Comparison of ENCODE assay signal across 10 cellular contexts in the genomic region with DNA sequence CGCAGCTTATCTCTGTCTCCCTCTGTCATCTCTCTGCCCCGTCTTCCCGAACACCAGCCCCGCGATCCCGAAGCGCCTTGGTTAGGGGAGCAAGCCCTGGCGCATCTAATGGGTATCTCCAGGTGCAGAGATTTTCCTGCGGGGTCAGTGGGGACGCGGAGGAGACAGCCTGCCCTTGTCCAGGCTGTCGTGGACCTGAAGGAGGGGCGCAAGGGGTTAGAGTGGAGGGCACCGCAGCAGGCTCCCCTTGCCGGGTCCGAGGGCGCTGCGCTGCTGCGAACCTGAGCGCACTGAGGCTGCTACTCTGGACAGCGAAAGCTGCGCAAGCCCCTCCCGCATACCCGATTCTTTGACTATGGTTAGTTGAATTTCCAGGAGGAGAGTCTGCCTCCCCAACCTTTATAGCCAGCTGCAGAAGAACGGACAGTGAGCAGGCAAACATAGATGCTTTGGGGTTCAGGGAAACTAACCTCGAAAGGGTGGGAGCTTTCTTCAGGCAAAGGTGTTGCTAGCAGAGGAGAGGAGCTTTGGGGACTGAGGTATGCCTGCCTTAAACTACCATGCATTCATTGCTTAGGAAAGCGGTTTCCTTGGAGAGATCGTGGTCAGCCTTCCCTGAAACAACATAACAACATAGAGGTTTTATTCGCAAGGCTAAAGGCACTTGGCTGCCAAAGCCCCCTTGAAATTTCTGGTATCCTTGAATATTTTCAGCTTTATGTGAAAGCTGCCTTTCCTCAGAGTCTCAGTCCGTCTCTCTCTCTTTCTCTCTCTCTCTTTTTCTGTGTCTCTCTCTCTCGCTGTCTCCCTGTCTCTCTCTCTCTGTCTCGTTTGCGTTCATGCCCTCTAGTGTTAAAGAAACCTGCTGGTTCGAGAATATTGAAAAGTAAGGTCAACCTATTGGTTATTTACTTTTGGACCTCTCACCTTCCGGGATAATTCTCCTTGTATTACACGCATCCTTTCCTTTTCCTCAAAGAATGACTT. TPM values are rescaled to one million over a fixed set of nuclear protein-coding genes. Genes with fewer than 3 reads are reported as not detected.
A peak's percentile ranks its signal among the peaks of the same experiment; 100 is the strongest.
DNase-seq lines count a peak whose midpoint lies in the region; ATAC-seq and TF ChIP-seq lines count a peak whose summit lies in the region.
"Had no signal": no experiment of that assay in that cellular context is flagged by ENCODE, and none has a peak within 500 bp of the region (broad histone marks: within the 10 kb centered on the region; RNA-seq: fewer than 3 reads in every experiment).

No MANE protein-coding gene starts in this region.

- TF ChIP-seq CTCF in MM.1S (IDR thresholded peaks at IDR 0.05; ENCODE audit: low read length): no peak
- no peak for TF ChIP-seq CTCF in breast epithelium (IDR thresholded peaks at IDR 0.05)
- TF ChIP-seq CTCF in Caco-2 (IDR thresholded peaks at IDR 0.05; ENCODE audit: insufficient read depth in 1 of 2, low read depth in 1 of 2, low read length in 1 of 2, severe bottlenecking in 1 of 2, unreplicated experiment in 1 of 2): no peak

- peaks cover 0 to 4% (median 2%) of the 10 kb centered on the region in 4 donors for H3K4me1 Mint-ChIP-seq in naive thymus-derived CD8-positive, alpha-beta T cell
- no peaks in the 10 kb centered on the region for H3K4me1 Mint-ChIP-seq in Caco-2 (ENCODE audit: low read depth, unreplicated experiment)
- peaks cover 3% of the 10 kb centered on the region for H3K4me1 Mint-ChIP-seq in activated naive CD4-positive, alpha-beta T cell treated with anti-CD3 and anti-CD28 coated beads, Interleukin-2, amount 10 ng/mL, durations not matched to agents 7 days and 5 days

- H3K9me3 Mint-ChIP-seq in naive thymus-derived CD8-positive, alpha-beta T cell: peaks cover 0 to 20% (median 3%) of the 10 kb centered on the region in 9 donors
- peaks cover 10% of the 10 kb centered on the region for H3K9me3 Mint-ChIP-seq in Caco-2 (ENCODE audit: unreplicated experiment)
- H3K9me3 Mint-ChIP-seq in activated naive CD4-positive, alpha-beta T cell treated with anti-CD3 and anti-CD28 coated beads, Interleukin-2, amount 10 ng/mL, durations not matched to agents 7 days and 5 days: no peaks in the 10 kb centered on the region

- H3K27me3 ChIP-seq in MM.1S (replicated peaks; ENCODE audit: insufficient read depth, low read length): no peaks in the 10 kb centered on the region
- H3K27me3 ChIP-seq in breast epithelium: peaks cover 0 to 40% of the 10 kb centered on the region in 2 donors
- H3K27me3 ChIP-seq in Caco-2 (replicated peaks; ENCODE audit: control insufficient read depth, insufficient read depth, low read length): no peaks in the 10 kb centered on the region

- no peaks in the 10 kb centered on the region for H3K9me2 ChIP-seq in MM.1S (replicated peaks; ENCODE audit: insufficient read depth, low read length)

- no peaks in the 10 kb centered on the region for H3K36me3 ChIP-seq in MM.1S (replicated peaks; ENCODE audit: insufficient read depth, low read length)
- no peaks in the 10 kb centered on the region for H3K36me3 ChIP-seq in breast epithelium
- no peaks in the 10 kb centered on the region for H3K36me3 ChIP-seq in Caco-2 (ENCODE audit: control insufficient read depth, insufficient read depth, low read length)

- no peaks in the 10 kb centered on the region for H4K20me1 ChIP-seq in MM.1S (ENCODE audit: insufficient read depth, low read length)

- H2AFZ ChIP-seq in MM.1S (ENCODE audit: low read length): no peak overlapping the region

- peak overlapping the region; percentile 67; the same call in 1 of the 2 replicates for H3K4me2 ChIP-seq in MM.1S (ENCODE audit: low read depth, low read length)

- H3K9ac ChIP-seq in MM.1S (ENCODE audit: low read length): no peak overlapping the region

- BruUV-seq in Caco-2 (replicated peaks; lab: Mats Ljungman, UMichigan): no TSS peak

- H3K79me2 ChIP-seq in MM.1S (ENCODE audit: low read length): no peaks in the 10 kb centered on the region

- intact Hi-C loops in breast epithelium (cut with DNase I; ENCODE audit: low total_unique reads) (no loop called here), Caco-2 (cut with micrococcal nuclease; ENCODE audit: unreplicated experiment) (no loop called here)

- CTCF ChIA-PET in Caco-2 (lab: Charles Lee): no interaction called here
- CTCF ChIA-PET in activated naive CD4-positive, alpha-beta T cell treated with anti-CD3 and anti-CD28 coated beads, Interleukin-2, amount 10 ng/mL, durations not matched to agents 7 days and 5 days (lab: Charles Lee): no interaction called here

- POLR2A ChIA-PET in naive thymus-derived CD8-positive, alpha-beta T cell (lab: Charles Lee): no interaction called here
- POLR2A ChIA-PET in Caco-2 (lab: Charles Lee): no interaction called here

- H3K4me1 ChIP-seq in MM.1S (ENCODE audit: low read length): no peaks in the 10 kb centered on the region
- no peaks in the 10 kb centered on the region for H3K4me1 ChIP-seq in breast epithelium
- H3K4me1 ChIP-seq in Caco-2: no peaks in the 10 kb centered on the region

- peak; percentile 56 for DNase-seq in COLO668 (lab: John Stamatoyannopoulos, UW; ENCODE audit: unreplicated experiment)
- no peak for DNase-seq in MM.1S
- DNase-seq in breast epithelium (ENCODE audit: low spot score in 2 of 2): no peak
- DNase-seq in naive thymus-derived CD8-positive, alpha-beta T cell: peak in 1 of 10 donors; percentile 47
- no peak for DNase-seq in NCI-H2196 (lab: John Stamatoyannopoulos, UW; ENCODE audit: unreplicated experiment)
- no peak for DNase-seq in Caco-2
- DNase-seq in activated naive CD4-positive, alpha-beta T cell treated with anti-CD3 and anti-CD28 coated beads, Interleukin-2, amount 10 ng/mL, durations not matched to agents 7 days and 5 days: no peak
- DNase-seq: stimulated activated CD4-positive, alpha-beta T cell treated with anti-CD3 and anti-CD28 coated beads, Interleukin-12 subunit alpha, Interleukin-12 subunit beta, amount 100 ng/mL, for 4 hours had no signal

- H3K27ac Mint-ChIP-seq in naive thymus-derived CD8-positive, alpha-beta T cell: no peak overlapping the region
- no peak overlapping the region for H3K27ac Mint-ChIP-seq in Caco-2 (ENCODE audit: unreplicated experiment)
- H3K27ac Mint-ChIP-seq in activated naive CD4-positive, alpha-beta T cell treated with anti-CD3 and anti-CD28 coated beads, Interleukin-2, amount 10 ng/mL, durations not matched to agents 7 days and 5 days: no peak overlapping the region

- peak overlapping the region; percentile 46 for H3K4me3 ChIP-seq in MM.1S (ENCODE audit: low read length)
- peak overlapping the region in 2 of 3 donors; percentile 45 to 57 for H3K4me3 ChIP-seq in breast epithelium
- H3K4me3 ChIP-seq in Caco-2 (ENCODE audit: low read depth, low read length): no peak overlapping the region

- peaks cover 17 to 40% (median 27%) of the 10 kb centered on the region in 5 donors for H3K27me3 Mint-ChIP-seq in naive thymus-derived CD8-positive, alpha-beta T cell
- peaks cover 3% of the 10 kb centered on the region for H3K27me3 Mint-ChIP-seq in Caco-2 (ENCODE audit: insufficient read depth, unreplicated experiment)
- H3K27me3 Mint-ChIP-seq in activated naive CD4-positive, alpha-beta T cell treated with anti-CD3 and anti-CD28 coated beads, Interleukin-2, amount 10 ng/mL, durations not matched to agents 7 days and 5 days: peaks cover 34% of the 10 kb centered on the region

- TF ChIP-seq POLR2A in breast epithelium (IDR thresholded peaks at IDR 0.05): no peak

- no peak for ATAC-seq in naive thymus-derived CD8-positive, alpha-beta T cell
- ATAC-seq in GM19395 (IDR thresholded peaks at IDR 0.05; ENCODE audit: unreplicated experiment): no peak

- H3F3A ChIP-seq in MM.1S (ENCODE audit: insufficient read depth, low read length): no peaks in the 10 kb centered on the region

- H3K36me3 Mint-ChIP-seq in naive thymus-derived CD8-positive, alpha-beta T cell: peaks cover 0 to 6% (median 2%) of the 10 kb centered on the region in 3 donors
- no peaks in the 10 kb centered on the region for H3K36me3 Mint-ChIP-seq in Caco-2 (ENCODE audit: insufficient read depth, unreplicated experiment)
- H3K36me3 Mint-ChIP-seq in activated naive CD4-positive, alpha-beta T cell treated with anti-CD3 and anti-CD28 coated beads, Interleukin-2, amount 10 ng/mL, durations not matched to agents 7 days and 5 days: no peaks in the 10 kb centered on the region

- peak overlapping the region in 7 of 10 donors; percentile 18 to 69 (median 28) for H3K4me3 Mint-ChIP-seq in naive thymus-derived CD8-positive, alpha-beta T cell
- H3K4me3 Mint-ChIP-seq in Caco-2 (ENCODE audit: unreplicated experiment): no peak overlapping the region
- H3K4me3 Mint-ChIP-seq in activated naive CD4-positive, alpha-beta T cell treated with anti-CD3 and anti-CD28 coated beads, Interleukin-2, amount 10 ng/mL, durations not matched to agents 7 days and 5 days: no peak overlapping the region

- H3K9me3 ChIP-seq in MM.1S (replicated peaks; ENCODE audit: insufficient read depth, low read length) (no peaks in the 10 kb centered on the region), breast epithelium (no peaks in the 10 kb centered on the region), Caco-2 (no peaks in the 10 kb centered on the region)

- H3K27ac ChIP-seq in MM.1S (ENCODE audit: low read length): no peak overlapping the region
- H3K27ac ChIP-seq in breast epithelium: no peak overlapping the region

RNA-seq across cellular contexts. Expression of gene GALNT13, which starts 1.6 kb away (rescaled TPM):
- total RNA-seq in breast epithelium: 10 to 100 TPM in 1 of 3 donors, under 1 TPM in 2; 0.33 to 17.3 (median 0.44) TPM
- not detected for total RNA-seq in naive thymus-derived CD8-positive, alpha-beta T cell
- not detected for polyA plus RNA-seq in naive thymus-derived CD8-positive, alpha-beta T cell
- not detected in 2 replicates for total RNA-seq in Caco-2 (2022)
- total RNA-seq: liver had no signal
- polyA plus RNA-seq: liver had no signal

Comparison
In these comparisons a context has a peak if more than half of its experiments do, and no peak if none do; other contexts are left out.
1. H3K4me3 Mint-ChIP-seq: peak in naive thymus-derived CD8-positive, alpha-beta T cell (7 of 10); none in Caco-2 (single experiment) and activated naive CD4-positive, alpha-beta T cell treated with anti-CD3 and anti-CD28 coated beads, Interleukin-2, amount 10 ng/mL, durations not matched to agents 7 days and 5 days (single experiment).